In the genomic region with DNA sequence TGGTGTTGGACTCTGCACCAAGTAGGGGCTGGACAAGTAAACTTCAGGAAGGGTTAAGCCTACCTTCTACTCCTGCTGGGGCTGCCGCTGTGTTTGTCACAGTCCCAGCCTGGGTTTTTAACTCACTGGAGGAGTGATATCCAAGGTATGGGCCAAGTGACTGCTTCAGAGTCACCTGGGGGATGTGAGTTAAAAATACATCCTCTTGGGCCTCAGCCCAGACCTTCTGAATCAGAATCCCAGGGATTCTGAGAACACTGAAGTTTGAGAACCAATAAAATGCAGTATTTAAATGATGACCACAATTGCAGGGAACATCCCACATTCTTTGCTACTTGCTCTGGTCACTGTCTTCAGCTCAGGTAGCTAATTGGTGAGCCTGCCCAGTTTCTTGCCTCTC, we compare ENCODE assay signal across 1 cellular context.
TF ChIP-seq lines count a peak whose summit lies in the region.

No MANE protein-coding gene starts in this region.

TF ChIP-seq in H1, 55 proteins besides CTCF, POLR2A, EP300 and RAD21:
- TF ChIP-seq ZNF274 (IDR thresholded peaks at IDR 0.05; ENCODE audit: borderline replicate concordance, extremely low read depth, low read length) (no peak), EZH2 (IDR thresholded peaks at IDR 0.05; ENCODE audit: low read depth, low read length, severe bottlenecking) (no peak), TBP (IDR thresholded peaks at IDR 0.05; ENCODE audit: low read depth, low read length) (no peak)
